In the genomic region with DNA sequence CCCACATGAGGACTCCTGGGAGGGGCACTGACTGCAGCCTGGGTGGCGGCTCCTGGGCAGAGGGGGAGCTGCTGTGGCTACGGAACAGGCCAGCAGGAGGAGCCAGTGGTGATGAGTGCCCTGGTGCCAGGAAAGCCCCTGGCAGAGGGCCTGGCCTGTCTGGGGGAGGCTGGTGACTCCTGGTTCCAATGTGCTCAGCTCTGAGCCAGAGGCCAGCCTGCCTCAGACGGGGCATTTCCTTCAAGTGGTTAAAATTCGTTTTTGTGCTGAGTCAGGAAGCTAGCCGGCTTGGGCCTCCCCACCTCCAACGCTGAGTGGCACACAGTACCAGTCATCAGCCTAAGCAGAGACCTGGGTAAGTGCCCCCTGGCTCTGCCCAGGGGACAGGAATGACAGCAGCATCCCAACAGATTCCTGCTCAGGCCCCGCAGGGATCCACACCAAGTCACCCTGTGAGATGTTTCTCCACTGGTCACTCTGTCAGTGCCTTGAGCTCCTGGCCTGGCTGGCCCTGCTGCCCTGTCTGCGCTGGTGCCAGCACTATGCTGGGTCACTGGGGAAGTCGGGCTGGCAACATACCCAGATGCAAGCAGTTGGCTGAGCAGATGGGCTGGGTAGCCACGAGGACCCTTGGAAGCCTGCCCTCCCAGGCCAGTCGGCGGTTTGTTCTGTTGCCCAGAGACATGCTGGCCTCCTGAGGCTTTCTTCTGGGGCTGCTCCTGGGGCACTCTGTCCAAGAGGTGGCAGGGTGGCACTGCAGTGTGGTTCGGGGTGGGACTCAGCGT, we compare ENCODE assay signal across 8 cellular contexts. TPM values are rescaled to one million over a fixed set of nuclear protein-coding genes. Genes with fewer than 3 reads are reported as not detected.
DNase-seq lines count a peak whose midpoint lies in the region; ATAC-seq and TF ChIP-seq lines count a peak whose summit lies in the region.

No MANE protein-coding gene starts in this region.

- H3K4me1 ChIP-seq in lung (ENCODE audit: control insufficient read depth in 2 of 2, insufficient read depth in 2 of 2, low read length in 2 of 2) (peaks cover 9 to 26% of the 10 kb centered on the region in 2 donors), suprapubic skin (peaks cover 49% of the 10 kb centered on the region)

- DNase-seq in COLO829 (ENCODE audit: low spot score) (peak; percentile 23), HCEC 1CT (peak; percentile 20), T-helper 22 cell (ENCODE audit: low read depth) (peak; percentile 41), dermis blood vessel endothelial cell (peak; percentile 79), lung (ENCODE audit: low spot score) (peak; percentile 50), suprapubic skin (ENCODE audit: low spot score in 2 of 2) (no peak), NCI-H345 treated with DMSO at 0.1 percent for 48 hours (lab: John Stamatoyannopoulos, UW; ENCODE audit: unreplicated experiment) (no peak)

- H3K36me3 ChIP-seq in lung (ENCODE audit: control insufficient read depth in 2 of 2, insufficient read depth in 2 of 2, low read length in 2 of 2), result no peaks in the 10 kb centered on the region
- H3K36me3 ChIP-seq in suprapubic skin, result no peaks in the 10 kb centered on the region

- 26 to 39% methylated on average over 14 of the region's 14 CpGs for WGBS in lung, 2 donors
- WGBS in suprapubic skin, result 52% methylated on average over 5 of the region's 14 CpGs

- H3K9me3 ChIP-seq in lung (ENCODE audit: control insufficient read depth in 2 of 2, insufficient read depth in 1 of 2, low read length in 1 of 2) (no peaks in the 10 kb centered on the region), suprapubic skin (no peaks in the 10 kb centered on the region)

- H3K27me3 ChIP-seq in lung (ENCODE audit: control insufficient read depth, insufficient read depth) (no peaks in the 10 kb centered on the region), suprapubic skin (no peaks in the 10 kb centered on the region)

- TF ChIP-seq POLR2A in suprapubic skin (IDR thresholded peaks at IDR 0.05), result no peak

- TF ChIP-seq EP300 in suprapubic skin (IDR thresholded peaks at IDR 0.05), result no peak

- ATAC-seq in lung (ENCODE audit: insufficient read depth, low FRiP score) (peak; percentile 68), HG02840 (IDR thresholded peaks at IDR 0.05; ENCODE audit: low FRiP score, unreplicated experiment) (no peak)

- peak overlapping the region; percentile 21 to 76 for H3K27ac ChIP-seq in lung (ENCODE audit: low read depth in 1 of 2, low read length in 1 of 2)
- H3K27ac ChIP-seq in suprapubic skin, result peak overlapping the region; percentile 70

- TF ChIP-seq CTCF in lung (IDR thresholded peaks at IDR 0.05; ENCODE audit: control extremely low read depth, extremely low read depth) (peak; percentile 33), suprapubic skin (IDR thresholded peaks at IDR 0.05) (peak in 1 of 2 donors; percentile 64)

- H3K4me3 ChIP-seq in lung (no peak overlapping the region), suprapubic skin (no peak overlapping the region)

RNA-seq across cellular contexts. Expression of gene KLF11, which starts 7.1 kb away (rescaled TPM):
- total RNA-seq in dermis blood vessel endothelial cell, result 7.6 and 11.6 TPM in 2 replicates
- 10 to 100 TPM; 20.3 to 21.8 TPM for total RNA-seq in lung
- 10 to 100 TPM in 1 of 2 donors, 1 to 10 TPM in 1; 7.4 to 14.4 TPM for polyA plus RNA-seq in lung
- total RNA-seq in suprapubic skin, result 10 to 100 TPM; 48.6 to 81.6 (median 58.8) TPM

RNA-seq across cellular contexts. Expression of gene CYS1, which starts 43.9 kb away (rescaled TPM):
- total RNA-seq in dermis blood vessel endothelial cell (0.74 and 1.2 TPM in 2 replicates), lung (1 to 10 TPM; 1.0 to 5.1 TPM), suprapubic skin (1 to 10 TPM in 1 of 4 donors, under 1 TPM in 1, not detected in 2; 0.32 to 1.8 TPM)
- polyA plus RNA-seq in lung, result 1 to 10 TPM in 1 of 2 donors, under 1 TPM in 1; 0.35 to 1.0 TPM

Comparison
In these comparisons a context has a peak if more than half of its experiments do, and no peak if none do; other contexts are left out.
1. DNase-seq: peak in COLO829 (single experiment), HCEC 1CT (single experiment), T-helper 22 cell (single experiment), dermis blood vessel endothelial cell (single experiment) and lung (single experiment); none in suprapubic skin (0 of 2) and NCI-H345 treated with DMSO at 0.1 percent for 48 hours (single experiment).